Comparison of ENCODE assay signal across 1 cellular context in genomic region chr11:33651555-33651954, GRCh38.
TF ChIP-seq lines count a peak whose summit lies in the region.

No MANE protein-coding gene starts in this region.

TF ChIP-seq in IMR-90, 13 proteins besides CTCF, POLR2A, EP300 and RAD21 (continued from another document):
- TF ChIP-seq MXI1 (IDR thresholded peaks at IDR 0.05; ENCODE audit: borderline replicate concordance, low read depth, low read length): no peak
